ENCODE assay signal across 14 cellular contexts in genomic region chr18:905948-906415, GRCh38. TPM values are rescaled to one million over a fixed set of nuclear protein-coding genes. Genes with fewer than 3 reads are reported as not detected.
DNase-seq lines count a peak whose midpoint lies in the region; ATAC-seq, FAIRE-seq and TF ChIP-seq lines count a peak whose summit lies in the region.
"Had no signal": no experiment of that assay in that cellular context is flagged by ENCODE, and none has a peak within 500 bp of the region (broad histone marks: within the 10 kb centered on the region; RNA-seq: fewer than 3 reads in every experiment).

No MANE protein-coding gene starts in this region.

- H3K27ac ChIP-seq in K562 (ENCODE audit: extremely low read depth, low read depth, low read length) (no peak overlapping the region), neural cell (ENCODE audit: low read length) (no peak overlapping the region)
- H3K27ac ChIP-seq: BLaER1 had no signal

- CTCF ChIA-PET in K562 (lab: Yijun Ruan, JAX; ENCODE audit: low intra/inter-chr PET ratio) = no interaction called here

- H3K9me2 ChIP-seq in neural cell (ENCODE audit: insufficient read depth, low read length) = no peaks in the 10 kb centered on the region

- H3K9me1 ChIP-seq in K562 (ENCODE audit: control insufficient read depth, insufficient read depth, low read length) = no peaks in the 10 kb centered on the region

- DNase-seq in T-helper 2 cell treated with Interferon-gamma antibody and Interleukin-4, amounts not matched to agents 5 μg/mL and 100 μg/mL, for 36 hours (ENCODE audit: low spot score) = no peak
- DNase-seq in T-helper 2 cell (no peak), GM03348 (ENCODE audit: low spot score) (peak; percentile 22), K562 (ENCODE audit: extremely low read depth in 1 of 4, low spot score in 3 of 4) (no peak), RPMI8226 (no peak), UCSD-AML1 (lab: John Stamatoyannopoulos, UW; ENCODE audit: unreplicated experiment) (no peak)
- DNase-seq: activated CD4-positive, alpha-beta T cell treated with anti-CD3 and anti-CD28 coated beads, Interleukin-2, amount 50 U/mL, for 4 hours; anterior cingulate cortex; erythroblast; IMR-90; naive B cell had no signal

- H3K4me3 Mint-ChIP-seq in T-helper 2 cell treated with Interferon-gamma antibody and Interleukin-4, amounts not matched to agents 5 μg/mL and 100 μg/mL, for 36 hours = peak overlapping the region; percentile 22

- no peaks in the 10 kb centered on the region for H3F3A ChIP-seq in neural cell (ENCODE audit: insufficient read depth, low read length, poor library complexity, severe bottlenecking)

- H3K36me3 ChIP-seq in K562 (ENCODE audit: control insufficient read depth, insufficient read depth, low read length) = no peaks in the 10 kb centered on the region
- no peaks in the 10 kb centered on the region for H3K36me3 ChIP-seq in neural cell (ENCODE audit: insufficient read depth, low read length)
- H3K36me3 ChIP-seq: BLaER1 had no signal

- H3K27ac Mint-ChIP-seq in T-helper 2 cell treated with Interferon-gamma antibody and Interleukin-4, amounts not matched to agents 5 μg/mL and 100 μg/mL, for 36 hours = peak overlapping the region; percentile 64

- H3K9me3 ChIP-seq in K562 (replicated peaks; ENCODE audit: control insufficient read depth, insufficient read depth, low read depth, low read length) (no peaks in the 10 kb centered on the region), neural cell (ENCODE audit: low read length) (no peaks in the 10 kb centered on the region)

- peaks cover 11% of the 10 kb centered on the region for H3K4me1 Mint-ChIP-seq in T-helper 2 cell treated with Interferon-gamma antibody and Interleukin-4, amounts not matched to agents 5 μg/mL and 100 μg/mL, for 36 hours (ENCODE audit: low read depth)

- no peak for TF ChIP-seq RAD21 in K562 (CRISPR knock-in tag; conservative IDR thresholded peaks at IDR 0.05 in 1 of 2, IDR thresholded peaks at IDR 0.05 in 1 of 2)
- TF ChIP-seq RAD21 in neural cell (conservative IDR thresholded peaks at IDR 0.05) = no peak

- H3K4me1 ChIP-seq in K562 (replicated peaks in 1 of 2; ENCODE audit: control insufficient read depth in 2 of 2, insufficient read depth in 2 of 2, low read length in 2 of 2) = peaks cover 0 to 44% of the 10 kb centered on the region in 2 experiments; a peak in 3 of 5 replicates

- H4K20me1 ChIP-seq in K562 (replicated peaks; ENCODE audit: control insufficient read depth, insufficient read depth, low read length) = no peaks in the 10 kb centered on the region
- no peaks in the 10 kb centered on the region for H4K20me1 ChIP-seq in neural cell (ENCODE audit: insufficient read depth)
- H4K20me1 ChIP-seq: BLaER1 had no signal

- no peak for TF ChIP-seq POLR2A in K562 (conservative IDR thresholded peaks at IDR 0.05)

- BruUV-seq in K562 (replicated peaks; lab: Mats Ljungman, UMichigan) = no TSS peak

- H3K27me3 Mint-ChIP-seq in T-helper 2 cell treated with Interferon-gamma antibody and Interleukin-4, amounts not matched to agents 5 μg/mL and 100 μg/mL, for 36 hours (ENCODE audit: low read depth) = peaks cover 72% of the 10 kb centered on the region

- no peak for TF ChIP-seq CTCF in K562 (IDR thresholded peaks at IDR 0.05 in 2 of 3, conservative IDR thresholded peaks at IDR 0.05 in 1 of 3; ENCODE audit: insufficient read depth in 2 of 3, low read depth in 1 of 3, low read length in 3 of 3)
- TF ChIP-seq CTCF in neural cell (IDR thresholded peaks at IDR 0.05; ENCODE audit: poor library complexity, severe bottlenecking) = no peak

- peaks cover 1% of the 10 kb centered on the region for H3K36me3 Mint-ChIP-seq in T-helper 2 cell treated with Interferon-gamma antibody and Interleukin-4, amounts not matched to agents 5 μg/mL and 100 μg/mL, for 36 hours (ENCODE audit: low read depth)

- no peaks in the 10 kb centered on the region for H3K9me3 Mint-ChIP-seq in T-helper 2 cell treated with Interferon-gamma antibody and Interleukin-4, amounts not matched to agents 5 μg/mL and 100 μg/mL, for 36 hours

- 5% methylated on average over 26 of the region's 26 CpGs for WGBS in K562 (ENCODE audit: insufficient coverage, low coverage, missing lambda C conversion rate)

- in situ Hi-C loops in K562 (cut with MboI) = no loop called here

- ATAC-seq in K562 (no peak), GM18907 (IDR thresholded peaks at IDR 0.05; ENCODE audit: unreplicated experiment) (no peak)

- POLR2A ChIA-PET in K562 (lab: Yijun Ruan, JAX) = interaction anchor here (0.6 to 1.2 kb wide), 2 partner anchors 70 to 770 kb away, joined by 3 to 5 read pairs; no protein-coding TSS in a partner anchor

- TF ChIP-seq EP300 in K562 (IDR thresholded peaks at IDR 0.05; ENCODE audit: low read length) = no peak
- TF ChIP-seq EP300 in neural cell (conservative IDR thresholded peaks at IDR 0.05; ENCODE audit: poor library complexity, severe bottlenecking) = no peak

- intact Hi-C loops in K562 (cut with micrococcal nuclease) = no loop called here

- H3K4me3 ChIP-seq in K562 (no peak overlapping the region), neural cell (ENCODE audit: low read length) (peak overlapping the region; percentile 65)
- H3K4me3 ChIP-seq: BLaER1 had no signal

- FAIRE-seq in K562 (lab: Jason Lieb, UNC) = no peak

- H3K79me2 ChIP-seq in K562 (ENCODE audit: control insufficient read depth, insufficient read depth, low read length) (no peaks in the 10 kb centered on the region), neural cell (replicated peaks; ENCODE audit: insufficient read depth, low read length) (no peaks in the 10 kb centered on the region)

- no peak overlapping the region for H2AFZ ChIP-seq in K562 (ENCODE audit: low read depth, low read length)
- H2AFZ ChIP-seq in neural cell (ENCODE audit: low read depth, low read length) = no peak overlapping the region

- no peak overlapping the region for H3K4me2 ChIP-seq in K562 (ENCODE audit: insufficient read depth, low read length)
- H3K4me2 ChIP-seq in neural cell (ENCODE audit: low read length) = peak overlapping the region; percentile 42
- H3K4me2 ChIP-seq: BLaER1 had no signal

- no peak overlapping the region for H3K9ac ChIP-seq in K562 (ENCODE audit: insufficient read depth in 1 of 2, low read depth in 2 of 2, low read length in 2 of 2)
- no peak overlapping the region for H3K9ac ChIP-seq in neural cell (ENCODE audit: low read length)
- H3K9ac ChIP-seq: BLaER1 had no signal

- H3K27me3 ChIP-seq in K562 (ENCODE audit: control insufficient read depth in 2 of 2, insufficient read depth in 2 of 2, low read length in 2 of 2) (peaks cover 52 to 69% of the 10 kb centered on the region in 2 experiments; a peak in 4 of 5 replicates), neural cell (ENCODE audit: insufficient read depth, low read depth, low read length) (peaks cover 98% of the 10 kb centered on the region)
- H3K27me3 ChIP-seq: BLaER1 had no signal

TF ChIP-seq in K562, 482 proteins besides CTCF, POLR2A, EP300 and RAD21 (continues in another document):
- TF ChIP-seq ARID2 (IDR thresholded peaks at IDR 0.05) (no peak), ZNF408 (CRISPR knock-in tag; IDR thresholded peaks at IDR 0.05; ENCODE audit: low read depth) (no peak), CREB3L1 (IDR thresholded peaks at IDR 0.05; ENCODE audit: borderline replicate concordance, low read depth) (no peak)

TF ChIP-seq in neural cell, 6 proteins besides CTCF, POLR2A, EP300 and RAD21:
- TF ChIP-seq EZH2 (IDR thresholded peaks at IDR 0.05; ENCODE audit: borderline replicate concordance, insufficient read depth, low read length, poor library complexity, severe bottlenecking) = peak; percentile 95
- TF ChIP-seq, protein P1, sequence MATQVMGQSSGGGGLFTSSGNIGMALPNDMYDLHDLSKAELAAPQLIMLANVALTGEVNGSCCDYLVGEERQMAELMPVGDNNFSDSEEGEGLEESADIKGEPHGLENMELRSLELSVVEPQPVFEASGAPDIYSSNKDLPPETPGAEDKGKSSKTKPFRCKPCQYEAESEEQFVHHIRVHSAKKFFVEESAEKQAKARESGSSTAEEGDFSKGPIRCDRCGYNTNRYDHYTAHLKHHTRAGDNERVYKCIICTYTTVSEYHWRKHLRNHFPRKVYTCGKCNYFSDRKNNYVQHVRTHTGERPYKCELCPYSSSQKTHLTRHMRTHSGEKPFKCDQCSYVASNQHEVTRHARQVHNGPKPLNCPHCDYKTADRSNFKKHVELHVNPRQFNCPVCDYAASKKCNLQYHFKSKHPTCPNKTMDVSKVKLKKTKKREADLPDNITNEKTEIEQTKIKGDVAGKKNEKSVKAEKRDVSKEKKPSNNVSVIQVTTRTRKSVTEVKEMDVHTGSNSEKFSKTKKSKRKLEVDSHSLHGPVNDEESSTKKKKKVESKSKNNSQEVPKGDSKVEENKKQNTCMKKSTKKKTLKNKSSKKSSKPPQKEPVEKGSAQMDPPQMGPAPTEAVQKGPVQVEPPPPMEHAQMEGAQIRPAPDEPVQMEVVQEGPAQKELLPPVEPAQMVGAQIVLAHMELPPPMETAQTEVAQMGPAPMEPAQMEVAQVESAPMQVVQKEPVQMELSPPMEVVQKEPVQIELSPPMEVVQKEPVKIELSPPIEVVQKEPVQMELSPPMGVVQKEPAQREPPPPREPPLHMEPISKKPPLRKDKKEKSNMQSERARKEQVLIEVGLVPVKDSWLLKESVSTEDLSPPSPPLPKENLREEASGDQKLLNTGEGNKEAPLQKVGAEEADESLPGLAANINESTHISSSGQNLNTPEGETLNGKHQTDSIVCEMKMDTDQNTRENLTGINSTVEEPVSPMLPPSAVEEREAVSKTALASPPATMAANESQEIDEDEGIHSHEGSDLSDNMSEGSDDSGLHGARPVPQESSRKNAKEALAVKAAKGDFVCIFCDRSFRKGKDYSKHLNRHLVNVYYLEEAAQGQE (IDR thresholded peaks at IDR 0.05; ENCODE audit: borderline replicate concordance) = no peak

RNA-seq across cellular contexts. Expression of gene ADCYAP1, which starts 1.3 kb away (rescaled TPM):
- total RNA-seq in K562 (2011; cell fraction: chromatin; rRNA removed; ENCODE audit: low replicate concordance) = not detected in 2 replicates
- not detected in 2 replicates for total RNA-seq in K562 (2011; cell fraction: nucleolus; rRNA removed)
- not detected in 2 replicates for total RNA-seq in K562 (2011; cell fraction: nucleoplasm; rRNA removed)
- not detected in 2 replicates for total RNA-seq in K562 (2014; rRNA removed)
- not detected in 2 replicates for total RNA-seq in K562 (2014; rRNA removed; fragmentation: Illumina TruSeq; extraction: Trizol)
- total RNA-seq in K562 (2015; rRNA removed; fragmentation: Illumina TruSeq; extraction: Trizol) = 0.15 TPM in 1 of 2 replicates, not detected in the other
- not detected in 2 replicates for total RNA-seq in K562 (2021)
- not detected in 2 replicates for polyA plus RNA-seq in K562 (2011; rRNA removed)
- polyA plus RNA-seq in K562 (2011; cell fraction: cytosol; rRNA removed) = not detected in 2 replicates
- polyA plus RNA-seq in K562 (2011; cell fraction: nucleus; rRNA removed) = not detected in 2 replicates
- polyA plus RNA-seq in K562 (2012) = 0.21 and 0.26 TPM in 2 replicates
- not detected in 2 replicates for polyA plus RNA-seq in K562 (2014; fragmentation: Illumina TruSeq; extraction: Trizol)
- under 1 TPM in 1 of 2 experiments, not detected in 1; 0.03 TPM for polyA plus RNA-seq in K562 (2014; fragmentation: Nextera tagmentation; extraction: Ambion mirVana)
- polyA plus RNA-seq in K562 (2014; rRNA removed) = not detected in 2 replicates
- polyA minus RNA-seq in K562 (2011; rRNA and poly(A)+ RNA removed) = not detected in 2 replicates
- polyA minus RNA-seq in K562 (2011; cell fraction: cytosol; rRNA and poly(A)+ RNA removed) = not detected in 2 replicates
- not detected in 2 replicates for polyA minus RNA-seq in K562 (2011; cell fraction: nucleus; rRNA and poly(A)+ RNA removed)
- 0.98 and 1.2 TPM in 2 replicates for polyA plus RNA-seq in neural cell
- 0.46 and 0.49 TPM in 2 replicates for polyA minus RNA-seq in neural cell
- total RNA-seq: IMR-90 had no signal
- polyA plus RNA-seq: IMR-90 had no signal
